21 cellular contexts compared by ENCODE assay signal in genomic region chr4:4504783-4505182, GRCh38. TPM values are rescaled to one million over a fixed set of nuclear protein-coding genes. Genes with fewer than 3 reads are reported as not detected.
DNase-seq lines count a peak whose midpoint lies in the region; ATAC-seq and TF ChIP-seq lines count a peak whose summit lies in the region.
"Had no signal": no experiment of that assay in that cellular context is flagged by ENCODE, and none has a peak within 500 bp of the region (broad histone marks: within the 10 kb centered on the region; RNA-seq: fewer than 3 reads in every experiment).

No MANE protein-coding gene starts in this region.

- H3K18ac ChIP-seq in IMR-90 (ENCODE audit: low read depth, low read length): no peak overlapping the region

- H3K4me1 Mint-ChIP-seq in neural crest cell: peaks cover 20% of the 10 kb centered on the region

- H3K27ac ChIP-seq in IMR-90 (ENCODE audit: insufficient read depth, low read length): no peak overlapping the region
- H3K27ac ChIP-seq in esophagus squamous epithelium: no peak overlapping the region
- H3K27ac ChIP-seq: BLaER1, C4-2B, GM23248 had no signal

- no peak overlapping the region for H3K9ac ChIP-seq in IMR-90 (ENCODE audit: low read depth, low read length)
- H3K9ac ChIP-seq: BLaER1, GM23248 had no signal

- no peak for TF ChIP-seq CTCF in AG10803 (conservative IDR thresholded peaks at IDR 0.05; ENCODE audit: low read length)
- no peak for TF ChIP-seq CTCF in IMR-90 (conservative IDR thresholded peaks at IDR 0.05; ENCODE audit: low read depth, low read length)
- no peak for TF ChIP-seq CTCF in neural crest cell (conservative IDR thresholded peaks at IDR 0.05)
- TF ChIP-seq CTCF in esophagus squamous epithelium (IDR thresholded peaks at IDR 0.05): no peak

- in situ Hi-C loops in IMR-90 (cut with MboI; ENCODE audit: low sequenced_read_pairs): no loop called here

- no peak overlapping the region for H3K14ac ChIP-seq in IMR-90 (replicated peaks; ENCODE audit: low read depth, low read length)

- H2BK15ac ChIP-seq in IMR-90 (ENCODE audit: low read depth, low read length): no peak overlapping the region

- H2BK20ac ChIP-seq in IMR-90 (ENCODE audit: low read depth, low read length): no peak overlapping the region

- TF ChIP-seq RAD21 in IMR-90 (IDR thresholded peaks at IDR 0.05; ENCODE audit: low read length): no peak

- H3K4me3 ChIP-seq in AG10803 (ENCODE audit: low read length) (no peak overlapping the region), IMR-90 (ENCODE audit: insufficient read depth, low read depth, low read length) (no peak overlapping the region), esophagus squamous epithelium (no peak overlapping the region)
- H3K4me3 ChIP-seq: BLaER1, GM12878, GM23248 had no signal

- ATAC-seq in IMR-90 (ENCODE audit: low read depth) (no peak), HG02885 (IDR thresholded peaks at IDR 0.05; ENCODE audit: poor library complexity, unreplicated experiment) (no peak)
- ATAC-seq: CD8-positive, alpha-beta T cell; GM12878 had no signal

- no peaks in the 10 kb centered on the region for H3K27me3 ChIP-seq in IMR-90 (ENCODE audit: control insufficient read depth, insufficient read depth, low read length)
- no peaks in the 10 kb centered on the region for H3K27me3 ChIP-seq in esophagus squamous epithelium
- H3K27me3 ChIP-seq: BLaER1 had no signal

- H2BK120ac ChIP-seq in IMR-90 (ENCODE audit: low read depth, low read length): no peak overlapping the region

- DNase-seq in AG10803 (ENCODE audit: low read depth) (peak; percentile 26), IMR-90 (no peak), amniotic epithelial cell (ENCODE audit: low read depth) (peak; percentile 18), neural crest cell (ENCODE audit: low read depth, low spot score) (no peak), posterior vena cava (ENCODE audit: low spot score) (no peak), esophagus squamous epithelium (lab: John Stamatoyannopoulos, UW) (no peak)
- DNase-seq: Caco-2; CD4-positive, CD25-positive, alpha-beta regulatory T cell; CD8-positive, alpha-beta T cell; DMS 273 treated with DMSO at 0.1 percent for 48 hours; DMS79; EL; GDM1; GM23248; H7; HCEC 1CT had no signal

- no peak overlapping the region for H2AK9ac ChIP-seq in IMR-90 (replicated peaks; ENCODE audit: low read depth, low read length, poor library complexity)

- H3K27ac Mint-ChIP-seq in neural crest cell (ENCODE audit: unreplicated experiment): no peak overlapping the region
- H3K27ac Mint-ChIP-seq: B cell; CD4-positive, CD25-positive, alpha-beta regulatory T cell; CD8-positive, alpha-beta T cell had no signal

- peaks cover 22 to 43% of the 10 kb centered on the region in 2 experiments for H3K79me1 ChIP-seq in IMR-90 (ENCODE audit: low read depth in 1 of 2, low read length in 2 of 2)

- H4K5ac ChIP-seq in IMR-90 (ENCODE audit: low read depth, low read length): no peak overlapping the region

- POLR2A ChIA-PET in IMR-90 (lab: Charles Lee; ENCODE audit: unreplicated experiment): no interaction called here

- H4K91ac ChIP-seq in IMR-90 (ENCODE audit: insufficient read depth, low read depth, low read length): no peak overlapping the region

- H2AK5ac ChIP-seq in IMR-90 (ENCODE audit: low read depth, low read length): no peak overlapping the region

- H3K9me3 ChIP-seq in IMR-90 (ENCODE audit: control insufficient read depth, insufficient read depth, low read length) (no peaks in the 10 kb centered on the region), esophagus squamous epithelium (no peaks in the 10 kb centered on the region)
- H3K9me3 ChIP-seq: BLaER1, Caco-2 had no signal

- H3K9me3 Mint-ChIP-seq in neural crest cell: no peaks in the 10 kb centered on the region
- H3K9me3 Mint-ChIP-seq: CD4-positive, CD25-positive, alpha-beta regulatory T cell; CD8-positive, alpha-beta T cell had no signal

- H4K8ac ChIP-seq in IMR-90 (ENCODE audit: low read depth in 2 of 2, low read length in 2 of 2): no peak overlapping the region

- H3K9me1 ChIP-seq in IMR-90 (ENCODE audit: insufficient read depth, low read length): peaks cover 2% of the 10 kb centered on the region; the same call in 1 of the 2 replicates

- H3K4me1 ChIP-seq in IMR-90 (ENCODE audit: control insufficient read depth, insufficient read depth, low read length) (peaks cover 2% of the 10 kb centered on the region; the same call in 1 of the 2 replicates), esophagus squamous epithelium (no peaks in the 10 kb centered on the region)

- TF ChIP-seq POLR2A in IMR-90 (IDR thresholded peaks at IDR 0.05; ENCODE audit: low read depth, low read length) (no peak), esophagus squamous epithelium (IDR thresholded peaks at IDR 0.05) (no peak)

- intact Hi-C loops in IMR-90 (cut with micrococcal nuclease) (no loop called here), posterior vena cava (cut with DNase I) (no loop called here), esophagus squamous epithelium (cut with DNase I) (no loop called here)

- peaks cover 12% of the 10 kb centered on the region; the same call in 1 of the 2 replicates for H4K20me1 ChIP-seq in IMR-90 (ENCODE audit: insufficient read depth, low read length)

- no peaks in the 10 kb centered on the region for H3K36me3 Mint-ChIP-seq in neural crest cell (ENCODE audit: low read depth)

- H3K36me3 ChIP-seq in IMR-90 (ENCODE audit: control insufficient read depth, insufficient read depth, low read length) (no peaks in the 10 kb centered on the region), esophagus squamous epithelium (peaks cover 0 to 4% (median 0%) of the 10 kb centered on the region in 3 donors)

- BruUV-seq in IMR-90 (replicated peaks; lab: Mats Ljungman, UMichigan): no TSS peak

- no peak overlapping the region for H3K4me2 ChIP-seq in IMR-90 (ENCODE audit: low read depth, low read length)
- H3K4me2 ChIP-seq: BLaER1 had no signal

- H3K4ac ChIP-seq in IMR-90 (ENCODE audit: low read depth, low read length): no peak overlapping the region

- no peak overlapping the region for H2AFZ ChIP-seq in IMR-90 (replicated peaks; ENCODE audit: low read length, poor library complexity)
- H2AFZ ChIP-seq: GM23248 had no signal

- H3K56ac ChIP-seq in IMR-90 (ENCODE audit: extremely low read depth, insufficient read depth, low read length): no peak overlapping the region

- peak overlapping the region; percentile 22 for H3K4me3 Mint-ChIP-seq in neural crest cell
- H3K4me3 Mint-ChIP-seq: B cell; CD4-positive, CD25-positive, alpha-beta regulatory T cell; CD8-positive, alpha-beta T cell had no signal

- H2BK5ac ChIP-seq in IMR-90 (ENCODE audit: low read depth, low read length, poor library complexity, severe bottlenecking): no peak overlapping the region

- H3K23ac ChIP-seq in IMR-90 (ENCODE audit: low read depth, low read length): no peak overlapping the region

- CTCF ChIA-PET in IMR-90 (lab: Yijun Ruan, JAX): interaction anchor here (1.7 kb wide), 1 partner anchor 15 kb away, joined by 4 read pairs; no protein-coding TSS in a partner anchor

- no CpG with 5 or more reads among the region's 2 CpGs for WGBS in IMR-90 (ENCODE audit: extremely low coverage in 2 of 2, insufficient read length in 1 of 2), 2 experiments
- WGBS in esophagus squamous epithelium, 2 donors: 86 to 95% methylated on average over 2 of the region's 2 CpGs

- dilution Hi-C loops in IMR-90 (cut with HindIII; ENCODE audit: low sequenced_read_pairs, unreplicated experiment): no loop called here

- H3K27me3 Mint-ChIP-seq in neural crest cell (ENCODE audit: low read depth): no peaks in the 10 kb centered on the region
- H3K27me3 Mint-ChIP-seq: B cell; CD4-positive, CD25-positive, alpha-beta regulatory T cell had no signal

TF ChIP-seq in IMR-90, 13 proteins besides CTCF, POLR2A, EP300 and RAD21:
- TF ChIP-seq RCOR1 (IDR thresholded peaks at IDR 0.05; ENCODE audit: insufficient replicate concordance, low read length) (no peak), NFE2L2 (IDR thresholded peaks at IDR 0.05; ENCODE audit: low read depth, low read length) (no peak), BHLHE40 (IDR thresholded peaks at IDR 0.05; ENCODE audit: low read depth, low read length) (no peak), CHD1 (IDR thresholded peaks at IDR 0.05; ENCODE audit: low read depth, low read length) (no peak), MAFK (IDR thresholded peaks at IDR 0.05; ENCODE audit: low read depth, low read length) (no peak), SMC3 (IDR thresholded peaks at IDR 0.05; ENCODE audit: low read depth, low read length) (no peak), CEBPB (IDR thresholded peaks at IDR 0.05; ENCODE audit: low read depth, low read length) (peak; percentile 71)
- TF ChIP-seq, protein P1, sequence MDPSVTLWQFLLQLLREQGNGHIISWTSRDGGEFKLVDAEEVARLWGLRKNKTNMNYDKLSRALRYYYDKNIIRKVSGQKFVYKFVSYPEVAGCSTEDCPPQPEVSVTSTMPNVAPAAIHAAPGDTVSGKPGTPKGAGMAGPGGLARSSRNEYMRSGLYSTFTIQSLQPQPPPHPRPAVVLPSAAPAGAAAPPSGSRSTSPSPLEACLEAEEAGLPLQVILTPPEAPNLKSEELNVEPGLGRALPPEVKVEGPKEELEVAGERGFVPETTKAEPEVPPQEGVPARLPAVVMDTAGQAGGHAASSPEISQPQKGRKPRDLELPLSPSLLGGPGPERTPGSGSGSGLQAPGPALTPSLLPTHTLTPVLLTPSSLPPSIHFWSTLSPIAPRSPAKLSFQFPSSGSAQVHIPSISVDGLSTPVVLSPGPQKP (IDR thresholded peaks at IDR 0.05; ENCODE audit: borderline replicate concordance, low read depth, low read length): no peak

RNA-seq across cellular contexts. Expression of gene STX18, which starts 37.1 kb away (rescaled TPM):
- total RNA-seq in IMR-90 (2012; rRNA removed) (20.1 and 26.9 TPM in 2 replicates), neural crest cell (36.7 and 40.0 TPM in 2 replicates), posterior vena cava (10 to 100 TPM; 18.7 to 19.5 TPM), esophagus squamous epithelium (10 to 100 TPM; 10.5 to 27.8 (median 19.3) TPM)
- 20.2 and 23.4 TPM in 2 replicates for polyA plus RNA-seq in IMR-90 (2012; rRNA removed)
- 28.5 and 38.9 TPM in 2 replicates for polyA plus RNA-seq in IMR-90 (2012; cell fraction: cytosol; rRNA removed)
- 32.2 and 66.6 TPM in 2 replicates for polyA plus RNA-seq in IMR-90 (2012; cell fraction: nucleus; rRNA removed; ENCODE audit: low replicate concordance)

Comparison
In these comparisons a context has a peak if more than half of its experiments do, and no peak if none do; other contexts are left out.
1. DNase-seq: peak in AG10803 (single experiment) and amniotic epithelial cell (single experiment); none in IMR-90 (single experiment), neural crest cell (single experiment), posterior vena cava (single experiment) and esophagus squamous epithelium (single experiment).